Comparison of ENCODE assay signal across 1 cellular context in the genomic region with DNA sequence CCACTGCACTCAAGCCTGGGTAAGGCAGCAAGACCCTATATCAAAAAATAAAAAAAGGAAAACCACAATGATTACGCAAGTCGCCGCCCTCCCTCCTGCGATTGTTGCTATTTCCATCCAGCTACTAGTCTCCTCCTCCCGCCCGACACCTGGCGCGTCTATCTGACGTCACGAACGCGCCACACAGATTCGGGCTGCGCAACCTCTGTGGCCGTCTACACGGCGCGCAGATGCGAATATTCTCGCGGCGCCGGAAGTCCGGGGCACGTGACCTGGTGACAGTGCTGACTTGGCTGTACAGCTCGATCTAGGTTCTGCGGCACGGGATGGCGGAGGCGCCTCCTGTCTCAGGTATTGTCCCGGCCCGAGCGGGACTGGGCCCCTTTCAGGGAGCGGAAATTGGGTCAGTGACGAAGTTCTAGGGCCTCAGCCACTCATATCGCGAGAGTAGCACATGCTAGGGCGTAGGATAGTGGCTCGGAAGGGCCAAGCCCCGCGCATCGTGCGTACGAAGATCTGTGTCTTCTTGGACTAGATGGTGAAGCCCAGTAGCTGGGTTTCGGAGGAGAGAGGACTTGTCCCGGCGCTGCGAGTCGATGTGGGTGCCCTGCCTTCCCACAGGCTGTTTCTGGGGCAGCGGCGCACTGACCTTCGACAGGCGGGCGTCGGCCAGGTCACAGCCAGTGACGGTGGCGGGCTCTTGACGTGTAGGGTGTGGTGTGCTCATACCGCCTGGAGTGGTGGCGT.
TF ChIP-seq lines count a peak whose summit lies in the region.

A gene (plus strand): TSS at position 270 of the 747 bp plus-strand sequence. CDS start 57 bp downstream, at position 327.

TF ChIP-seq in K562, 482 proteins besides CTCF, POLR2A, EP300 and RAD21 (continued from another document and continues in another):
- TF ChIP-seq, protein P1, sequence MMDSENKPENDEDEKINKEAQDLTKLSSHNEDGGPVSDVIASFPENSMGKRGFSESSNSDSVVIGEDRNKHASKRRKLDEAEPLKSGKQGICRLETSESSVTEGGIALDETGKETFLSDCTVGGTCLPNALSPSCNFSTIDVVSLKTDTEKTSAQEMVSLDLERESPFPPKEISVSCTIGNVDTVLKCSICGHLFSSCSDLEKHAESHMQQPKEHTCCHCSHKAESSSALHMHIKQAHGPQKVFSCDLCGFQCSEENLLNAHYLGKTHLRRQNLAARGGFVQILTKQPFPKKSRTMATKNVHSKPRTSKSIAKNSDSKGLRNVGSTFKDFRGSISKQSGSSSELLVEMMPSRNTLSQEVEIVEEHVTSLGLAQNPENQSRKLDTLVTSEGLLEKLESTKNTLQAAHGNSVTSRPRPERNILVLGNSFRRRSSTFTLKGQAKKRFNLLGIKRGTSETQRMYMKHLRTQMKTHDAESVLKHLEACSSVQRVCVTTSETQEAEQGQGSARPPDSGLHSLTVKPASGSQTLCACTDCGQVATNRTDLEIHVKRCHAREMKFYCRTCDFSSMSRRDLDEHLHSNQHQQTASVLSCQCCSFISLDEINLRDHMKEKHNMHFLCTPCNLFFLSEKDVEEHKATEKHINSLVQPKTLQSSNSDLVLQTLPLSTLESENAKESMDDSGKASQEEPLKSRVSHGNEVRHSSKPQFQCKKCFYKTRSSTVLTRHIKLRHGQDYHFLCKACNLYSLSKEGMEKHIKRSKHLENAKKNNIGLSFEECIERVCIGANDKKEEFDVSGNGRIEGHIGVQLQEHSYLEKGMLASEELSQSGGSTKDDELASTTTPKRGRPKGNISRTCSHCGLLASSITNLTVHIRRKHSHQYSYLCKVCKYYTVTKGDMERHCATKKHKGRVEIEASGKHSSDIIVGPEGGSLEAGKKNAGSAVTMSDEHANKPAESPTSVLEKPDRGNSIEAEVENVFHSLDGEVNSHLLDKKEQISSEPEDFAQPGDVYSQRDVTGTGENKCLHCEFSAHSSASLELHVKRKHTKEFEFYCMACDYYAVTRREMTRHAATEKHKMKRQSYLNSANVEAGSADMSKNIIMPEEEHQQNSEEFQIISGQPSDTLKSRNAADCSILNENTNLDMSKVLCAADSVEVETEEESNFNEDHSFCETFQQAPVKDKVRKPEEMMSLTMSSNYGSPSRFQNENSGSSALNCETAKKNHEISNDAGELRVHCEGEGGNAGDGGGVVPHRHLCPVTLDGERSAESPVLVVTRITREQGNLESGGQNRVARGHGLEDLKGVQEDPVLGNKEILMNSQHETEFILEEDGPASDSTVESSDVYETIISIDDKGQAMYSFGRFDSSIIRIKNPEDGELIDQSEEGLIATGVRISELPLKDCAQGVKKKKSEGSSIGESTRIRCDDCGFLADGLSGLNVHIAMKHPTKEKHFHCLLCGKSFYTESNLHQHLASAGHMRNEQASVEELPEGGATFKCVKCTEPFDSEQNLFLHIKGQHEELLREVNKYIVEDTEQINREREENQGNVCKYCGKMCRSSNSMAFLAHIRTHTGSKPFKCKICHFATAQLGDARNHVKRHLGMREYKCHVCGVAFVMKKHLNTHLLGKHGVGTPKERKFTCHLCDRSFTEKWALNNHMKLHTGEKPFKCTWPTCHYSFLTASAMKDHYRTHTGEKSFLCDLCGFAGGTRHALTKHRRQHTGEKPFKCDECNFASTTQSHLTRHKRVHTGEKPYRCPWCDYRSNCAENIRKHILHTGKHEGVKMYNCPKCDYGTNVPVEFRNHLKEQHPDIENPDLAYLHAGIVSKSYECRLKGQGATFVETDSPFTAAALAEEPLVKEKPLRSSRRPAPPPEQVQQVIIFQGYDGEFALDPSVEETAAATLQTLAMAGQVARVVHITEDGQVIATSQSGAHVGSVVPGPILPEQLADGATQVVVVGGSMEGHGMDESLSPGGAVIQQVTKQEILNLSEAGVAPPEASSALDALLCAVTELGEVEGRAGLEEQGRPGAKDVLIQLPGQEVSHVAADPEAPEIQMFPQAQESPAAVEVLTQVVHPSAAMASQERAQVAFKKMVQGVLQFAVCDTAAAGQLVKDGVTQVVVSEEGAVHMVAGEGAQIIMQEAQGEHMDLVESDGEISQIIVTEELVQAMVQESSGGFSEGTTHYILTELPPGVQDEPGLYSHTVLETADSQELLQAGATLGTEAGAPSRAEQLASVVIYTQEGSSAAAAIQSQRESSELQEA (IDR thresholded peaks at IDR 0.05; ENCODE audit: low read depth) = peak; percentile 88
- TF ChIP-seq TBL1XR1 (IDR thresholded peaks at IDR 0.05; ENCODE audit: low read length in 2 of 2) (peak in 1 of 2 experiments; percentile 92; a peak in 2 of 4 replicates), ZNF79 (CRISPR knock-in tag; IDR thresholded peaks at IDR 0.05; ENCODE audit: low read depth) (no peak), ZNF717 (CRISPR knock-in tag; IDR thresholded peaks at IDR 0.05) (no peak), TOE1 (IDR thresholded peaks at IDR 0.05; ENCODE audit: borderline replicate concordance) (peak; percentile 97), TOE1 (CRISPR knock-in tag; IDR thresholded peaks at IDR 0.05; ENCODE audit: borderline replicate concordance, low read depth) (no peak), ELF2 (CRISPR knock-in tag; IDR thresholded peaks at IDR 0.05) (peak; percentile 83), RFX7 (CRISPR knock-in tag; IDR thresholded peaks at IDR 0.05) (no peak), MCM7 (IDR thresholded peaks at IDR 0.05) (no peak), GATAD2A (IDR thresholded peaks at IDR 0.05) (no peak), PHTF2 (CRISPR knock-in tag; IDR thresholded peaks at IDR 0.05) (no peak), PTTG1 (tag; IDR thresholded peaks at IDR 0.05; ENCODE audit: low read depth) (no peak), FOXA3 (CRISPR knock-in tag; conservative IDR thresholded peaks at IDR 0.05 in 1 of 2, IDR thresholded peaks at IDR 0.05 in 1 of 2) (no peak), ZNF778 (CRISPR knock-in tag; IDR thresholded peaks at IDR 0.05) (no peak), ZNF707 (CRISPR knock-in tag; conservative IDR thresholded peaks at IDR 0.05) (no peak), TARDBP (IDR thresholded peaks at IDR 0.05) (no peak), RB1 (IDR thresholded peaks at IDR 0.05; ENCODE audit: low read depth) (peak; percentile 61; the same call in 1 of the 2 replicates), ZNF445 (CRISPR knock-in tag; IDR thresholded peaks at IDR 0.05; ENCODE audit: low read depth) (no peak), DPF2 (IDR thresholded peaks at IDR 0.05) (peak; percentile 50; the same call in 1 of the 2 replicates), SNRNP70 (optimal IDR thresholded peaks at IDR 0.05; ENCODE audit: low read depth, low read length) (no peak)
- TF ChIP-seq, protein P2, sequence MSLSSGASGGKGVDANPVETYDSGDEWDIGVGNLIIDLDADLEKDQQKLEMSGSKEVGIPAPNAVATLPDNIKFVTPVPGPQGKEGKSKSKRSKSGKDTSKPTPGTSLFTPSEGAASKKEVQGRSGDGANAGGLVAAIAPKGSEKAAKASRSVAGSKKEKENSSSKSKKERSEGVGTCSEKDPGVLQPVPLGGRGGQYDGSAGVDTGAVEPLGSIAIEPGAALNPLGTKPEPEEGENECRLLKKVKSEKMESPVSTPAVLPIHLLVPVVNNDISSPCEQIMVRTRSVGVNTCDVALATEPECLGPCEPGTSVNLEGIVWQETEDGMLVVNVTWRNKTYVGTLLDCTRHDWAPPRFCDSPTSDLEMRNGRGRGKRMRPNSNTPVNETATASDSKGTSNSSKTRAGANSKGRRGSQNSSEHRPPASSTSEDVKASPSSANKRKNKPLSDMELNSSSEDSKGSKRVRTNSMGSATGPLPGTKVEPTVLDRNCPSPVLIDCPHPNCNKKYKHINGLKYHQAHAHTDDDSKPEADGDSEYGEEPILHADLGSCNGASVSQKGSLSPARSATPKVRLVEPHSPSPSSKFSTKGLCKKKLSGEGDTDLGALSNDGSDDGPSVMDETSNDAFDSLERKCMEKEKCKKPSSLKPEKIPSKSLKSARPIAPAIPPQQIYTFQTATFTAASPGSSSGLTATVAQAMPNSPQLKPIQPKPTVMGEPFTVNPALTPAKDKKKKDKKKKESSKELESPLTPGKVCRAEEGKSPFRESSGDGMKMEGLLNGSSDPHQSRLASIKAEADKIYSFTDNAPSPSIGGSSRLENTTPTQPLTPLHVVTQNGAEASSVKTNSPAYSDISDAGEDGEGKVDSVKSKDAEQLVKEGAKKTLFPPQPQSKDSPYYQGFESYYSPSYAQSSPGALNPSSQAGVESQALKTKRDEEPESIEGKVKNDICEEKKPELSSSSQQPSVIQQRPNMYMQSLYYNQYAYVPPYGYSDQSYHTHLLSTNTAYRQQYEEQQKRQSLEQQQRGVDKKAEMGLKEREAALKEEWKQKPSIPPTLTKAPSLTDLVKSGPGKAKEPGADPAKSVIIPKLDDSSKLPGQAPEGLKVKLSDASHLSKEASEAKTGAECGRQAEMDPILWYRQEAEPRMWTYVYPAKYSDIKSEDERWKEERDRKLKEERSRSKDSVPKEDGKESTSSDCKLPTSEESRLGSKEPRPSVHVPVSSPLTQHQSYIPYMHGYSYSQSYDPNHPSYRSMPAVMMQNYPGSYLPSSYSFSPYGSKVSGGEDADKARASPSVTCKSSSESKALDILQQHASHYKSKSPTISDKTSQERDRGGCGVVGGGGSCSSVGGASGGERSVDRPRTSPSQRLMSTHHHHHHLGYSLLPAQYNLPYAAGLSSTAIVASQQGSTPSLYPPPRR (CRISPR knock-in tag; IDR thresholded peaks at IDR 0.05; ENCODE audit: borderline replicate concordance) = peak; percentile 63; the same call in 1 of the 2 replicates
- TF ChIP-seq, protein P3, sequence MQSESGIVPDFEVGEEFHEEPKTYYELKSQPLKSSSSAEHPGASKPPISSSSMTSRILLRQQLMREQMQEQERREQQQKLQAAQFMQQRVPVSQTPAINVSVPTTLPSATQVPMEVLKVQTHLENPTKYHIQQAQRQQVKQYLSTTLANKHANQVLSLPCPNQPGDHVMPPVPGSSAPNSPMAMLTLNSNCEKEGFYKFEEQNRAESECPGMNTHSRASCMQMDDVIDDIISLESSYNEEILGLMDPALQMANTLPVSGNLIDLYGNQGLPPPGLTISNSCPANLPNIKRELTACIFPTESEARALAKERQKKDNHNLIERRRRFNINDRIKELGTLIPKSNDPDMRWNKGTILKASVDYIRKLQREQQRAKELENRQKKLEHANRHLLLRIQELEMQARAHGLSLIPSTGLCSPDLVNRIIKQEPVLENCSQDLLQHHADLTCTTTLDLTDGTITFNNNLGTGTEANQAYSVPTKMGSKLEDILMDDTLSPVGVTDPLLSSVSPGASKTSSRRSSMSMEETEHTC (IDR thresholded peaks at IDR 0.05) = peak; percentile 86; the same call in 1 of the 2 replicates
- TF ChIP-seq, protein P4, sequence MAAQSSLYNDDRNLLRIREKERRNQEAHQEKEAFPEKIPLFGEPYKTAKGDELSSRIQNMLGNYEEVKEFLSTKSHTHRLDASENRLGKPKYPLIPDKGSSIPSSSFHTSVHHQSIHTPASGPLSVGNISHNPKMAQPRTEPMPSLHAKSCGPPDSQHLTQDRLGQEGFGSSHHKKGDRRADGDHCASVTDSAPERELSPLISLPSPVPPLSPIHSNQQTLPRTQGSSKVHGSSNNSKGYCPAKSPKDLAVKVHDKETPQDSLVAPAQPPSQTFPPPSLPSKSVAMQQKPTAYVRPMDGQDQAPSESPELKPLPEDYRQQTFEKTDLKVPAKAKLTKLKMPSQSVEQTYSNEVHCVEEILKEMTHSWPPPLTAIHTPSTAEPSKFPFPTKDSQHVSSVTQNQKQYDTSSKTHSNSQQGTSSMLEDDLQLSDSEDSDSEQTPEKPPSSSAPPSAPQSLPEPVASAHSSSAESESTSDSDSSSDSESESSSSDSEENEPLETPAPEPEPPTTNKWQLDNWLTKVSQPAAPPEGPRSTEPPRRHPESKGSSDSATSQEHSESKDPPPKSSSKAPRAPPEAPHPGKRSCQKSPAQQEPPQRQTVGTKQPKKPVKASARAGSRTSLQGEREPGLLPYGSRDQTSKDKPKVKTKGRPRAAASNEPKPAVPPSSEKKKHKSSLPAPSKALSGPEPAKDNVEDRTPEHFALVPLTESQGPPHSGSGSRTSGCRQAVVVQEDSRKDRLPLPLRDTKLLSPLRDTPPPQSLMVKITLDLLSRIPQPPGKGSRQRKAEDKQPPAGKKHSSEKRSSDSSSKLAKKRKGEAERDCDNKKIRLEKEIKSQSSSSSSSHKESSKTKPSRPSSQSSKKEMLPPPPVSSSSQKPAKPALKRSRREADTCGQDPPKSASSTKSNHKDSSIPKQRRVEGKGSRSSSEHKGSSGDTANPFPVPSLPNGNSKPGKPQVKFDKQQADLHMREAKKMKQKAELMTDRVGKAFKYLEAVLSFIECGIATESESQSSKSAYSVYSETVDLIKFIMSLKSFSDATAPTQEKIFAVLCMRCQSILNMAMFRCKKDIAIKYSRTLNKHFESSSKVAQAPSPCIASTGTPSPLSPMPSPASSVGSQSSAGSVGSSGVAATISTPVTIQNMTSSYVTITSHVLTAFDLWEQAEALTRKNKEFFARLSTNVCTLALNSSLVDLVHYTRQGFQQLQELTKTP (IDR thresholded peaks at IDR 0.05; ENCODE audit: low read depth in 1 of 2, partially characterized antibody in 2 of 2) = peak in 1 of 2 experiments; percentile 55
- TF ChIP-seq, protein P5, sequence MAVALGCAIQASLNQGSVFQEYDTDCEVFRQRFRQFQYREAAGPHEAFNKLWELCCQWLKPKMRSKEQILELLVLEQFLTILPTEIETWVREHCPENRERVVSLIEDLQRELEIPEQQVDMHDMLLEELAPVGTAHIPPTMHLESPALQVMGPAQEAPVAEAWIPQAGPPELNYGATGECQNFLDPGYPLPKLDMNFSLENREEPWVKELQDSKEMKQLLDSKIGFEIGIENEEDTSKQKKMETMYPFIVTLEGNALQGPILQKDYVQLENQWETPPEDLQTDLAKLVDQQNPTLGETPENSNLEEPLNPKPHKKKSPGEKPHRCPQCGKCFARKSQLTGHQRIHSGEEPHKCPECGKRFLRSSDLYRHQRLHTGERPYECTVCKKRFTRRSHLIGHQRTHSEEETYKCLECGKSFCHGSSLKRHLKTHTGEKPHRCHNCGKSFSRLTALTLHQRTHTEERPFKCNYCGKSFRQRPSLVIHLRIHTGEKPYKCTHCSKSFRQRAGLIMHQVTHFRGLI (CRISPR knock-in tag; IDR thresholded peaks at IDR 0.05) = no peak
- TF ChIP-seq, protein P6, sequence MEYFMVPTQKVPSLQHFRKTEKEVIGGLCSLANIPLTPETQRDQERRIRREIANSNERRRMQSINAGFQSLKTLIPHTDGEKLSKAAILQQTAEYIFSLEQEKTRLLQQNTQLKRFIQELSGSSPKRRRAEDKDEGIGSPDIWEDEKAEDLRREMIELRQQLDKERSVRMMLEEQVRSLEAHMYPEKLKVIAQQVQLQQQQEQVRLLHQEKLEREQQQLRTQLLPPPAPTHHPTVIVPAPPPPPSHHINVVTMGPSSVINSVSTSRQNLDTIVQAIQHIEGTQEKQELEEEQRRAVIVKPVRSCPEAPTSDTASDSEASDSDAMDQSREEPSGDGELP (CRISPR knock-in tag; IDR thresholded peaks at IDR 0.05; ENCODE audit: borderline replicate concordance) = peak; percentile 85
- TF ChIP-seq, protein P7, sequence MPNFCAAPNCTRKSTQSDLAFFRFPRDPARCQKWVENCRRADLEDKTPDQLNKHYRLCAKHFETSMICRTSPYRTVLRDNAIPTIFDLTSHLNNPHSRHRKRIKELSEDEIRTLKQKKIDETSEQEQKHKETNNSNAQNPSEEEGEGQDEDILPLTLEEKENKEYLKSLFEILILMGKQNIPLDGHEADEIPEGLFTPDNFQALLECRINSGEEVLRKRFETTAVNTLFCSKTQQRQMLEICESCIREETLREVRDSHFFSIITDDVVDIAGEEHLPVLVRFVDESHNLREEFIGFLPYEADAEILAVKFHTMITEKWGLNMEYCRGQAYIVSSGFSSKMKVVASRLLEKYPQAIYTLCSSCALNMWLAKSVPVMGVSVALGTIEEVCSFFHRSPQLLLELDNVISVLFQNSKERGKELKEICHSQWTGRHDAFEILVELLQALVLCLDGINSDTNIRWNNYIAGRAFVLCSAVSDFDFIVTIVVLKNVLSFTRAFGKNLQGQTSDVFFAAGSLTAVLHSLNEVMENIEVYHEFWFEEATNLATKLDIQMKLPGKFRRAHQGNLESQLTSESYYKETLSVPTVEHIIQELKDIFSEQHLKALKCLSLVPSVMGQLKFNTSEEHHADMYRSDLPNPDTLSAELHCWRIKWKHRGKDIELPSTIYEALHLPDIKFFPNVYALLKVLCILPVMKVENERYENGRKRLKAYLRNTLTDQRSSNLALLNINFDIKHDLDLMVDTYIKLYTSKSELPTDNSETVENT (CRISPR knock-in tag; IDR thresholded peaks at IDR 0.05) = no peak; the same call in 1 of the 2 replicates
